ENCODE assay signal across 15 cellular contexts in the genomic region with DNA sequence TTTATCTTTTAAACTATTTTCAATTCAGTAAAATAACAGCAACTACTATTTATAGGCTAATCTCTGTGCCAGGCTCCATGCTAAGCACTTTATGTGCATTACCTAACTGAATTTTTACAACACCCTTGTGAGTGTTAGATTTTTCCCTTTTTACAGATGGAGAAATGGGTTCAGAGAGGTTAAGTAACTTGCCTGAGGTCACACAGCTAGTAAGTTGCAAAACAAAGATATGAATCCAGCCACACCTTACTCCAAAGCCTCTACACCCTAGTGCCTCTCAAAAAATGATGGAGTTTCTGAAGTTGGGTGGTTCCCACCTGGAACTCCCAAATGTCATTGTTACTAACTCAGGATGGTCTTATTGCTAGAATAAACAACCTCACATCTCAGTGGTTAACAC.
"Had no signal": no experiment of that assay in that cellular context is flagged by ENCODE, and none has a peak within 500 bp of the region (broad histone marks: within the 10 kb centered on the region; RNA-seq: fewer than 3 reads in every experiment).

No MANE protein-coding gene starts in this region.

- H3K4me3 ChIP-seq: esophagus muscularis mucosa, heart left ventricle, pancreas, prostate gland, upper lobe of right lung had no signal

- H3K27me3 ChIP-seq: esophagus muscularis mucosa, foreskin keratinocyte, heart left ventricle, pancreas, upper lobe of right lung had no signal

- H3K36me3 ChIP-seq: esophagus muscularis mucosa, heart left ventricle, pancreas, prostate gland, upper lobe of right lung had no signal

- H3K4me1 ChIP-seq: pancreas, prostate gland, upper lobe of right lung had no signal

- H3K9me3 ChIP-seq: esophagus muscularis mucosa, heart left ventricle, pancreas, prostate gland, upper lobe of right lung had no signal

- H3K27ac ChIP-seq: foreskin keratinocyte, heart left ventricle, pancreas, prostate gland, upper lobe of right lung had no signal

- FAIRE-seq: bronchial epithelial cell, pancreas had no signal

- ATAC-seq: foreskin keratinocyte, pancreas, upper lobe of right lung had no signal

- DNase-seq: activated CD4-positive, CD25-positive, alpha-beta regulatory T cell; dermis blood vessel endothelial cell; effector CD4-positive, alpha-beta T cell; foreskin keratinocyte; naive B cell; nephron progenitor cell; pancreas; stimulated activated CD4-positive, alpha-beta T cell treated with anti-CD3 and anti-CD28 coated beads, Interleukin-12 subunit alpha, Interleukin-12 subunit beta, amount 100 ng/mL, for 4 hours; stimulated activated CD4-positive, alpha-beta T cell treated with anti-CD3 and anti-CD28 coated beads, Interleukin-4, amount 100 ng/mL, for 1 hour; substantia nigra; upper lobe of right lung had no signal
